ENCODE assay signal across 1 cellular context in the genomic region with DNA sequence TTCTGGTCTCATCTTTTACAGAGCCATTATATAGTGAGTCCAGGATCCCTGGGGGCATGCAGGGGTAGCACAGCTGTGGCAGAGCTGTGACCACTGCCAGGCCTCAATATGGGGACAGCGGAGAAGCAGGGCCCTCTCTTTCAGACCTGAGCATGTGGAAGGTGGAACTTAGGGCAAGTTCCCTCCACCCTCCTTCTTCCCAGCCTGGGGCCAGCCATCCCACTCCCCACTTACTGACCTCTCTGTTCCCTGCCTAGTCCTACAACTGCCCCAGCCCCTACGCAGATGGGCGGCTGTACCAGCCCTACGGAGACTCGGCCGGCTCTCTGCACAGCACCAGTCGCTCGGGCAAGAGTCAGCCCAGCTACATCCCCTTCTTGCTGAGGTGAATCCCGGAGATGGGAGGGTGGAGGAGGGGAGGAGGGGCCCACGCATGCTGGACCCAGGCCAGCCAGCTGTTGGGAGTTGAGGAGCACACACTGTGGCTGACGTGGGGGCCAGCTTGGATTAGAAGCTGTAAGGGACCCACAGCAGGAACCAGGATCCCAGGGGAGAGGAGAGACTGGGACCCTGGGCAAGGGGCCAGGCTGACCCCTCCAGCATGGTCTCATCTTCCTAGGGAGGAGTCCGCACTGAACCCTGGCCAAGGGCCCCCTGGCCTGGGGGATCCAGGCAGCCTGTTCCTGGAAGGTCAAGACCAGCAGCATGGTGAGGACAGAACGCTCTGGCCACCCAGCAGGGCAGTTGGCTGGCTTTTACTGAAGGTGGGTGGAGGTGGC.
TF ChIP-seq lines count a peak whose summit lies in the region.

No MANE protein-coding gene starts in this region.

TF ChIP-seq in A549, 52 proteins besides CTCF, POLR2A, EP300 and RAD21:
- TF ChIP-seq, protein P1, sequence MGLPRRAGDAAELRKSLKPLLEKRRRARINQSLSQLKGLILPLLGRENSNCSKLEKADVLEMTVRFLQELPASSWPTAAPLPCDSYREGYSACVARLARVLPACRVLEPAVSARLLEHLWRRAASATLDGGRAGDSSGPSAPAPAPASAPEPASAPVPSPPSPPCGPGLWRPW (IDR thresholded peaks at IDR 0.05), result no peak
- TF ChIP-seq, protein P2, sequence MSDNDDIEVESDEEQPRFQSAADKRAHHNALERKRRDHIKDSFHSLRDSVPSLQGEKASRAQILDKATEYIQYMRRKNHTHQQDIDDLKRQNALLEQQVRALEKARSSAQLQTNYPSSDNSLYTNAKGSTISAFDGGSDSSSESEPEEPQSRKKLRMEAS (IDR thresholded peaks at IDR 0.05), result no peak
- TF ChIP-seq FOSB (CRISPR knock-in tag; IDR thresholded peaks at IDR 0.05) (no peak), KDM1A (IDR thresholded peaks at IDR 0.05; ENCODE audit: low read depth) (no peak), HOXB13 (CRISPR knock-in tag; IDR thresholded peaks at IDR 0.05; ENCODE audit: low read depth) (no peak), ESRRA (IDR thresholded peaks at IDR 0.05; ENCODE audit: borderline replicate concordance, low read length) (no peak), EHMT2 (IDR thresholded peaks at IDR 0.05; ENCODE audit: low read depth) (no peak), CEBPB (IDR thresholded peaks at IDR 0.05) (no peak), CHD4 (IDR thresholded peaks at IDR 0.05; ENCODE audit: borderline replicate concordance) (no peak)
- TF ChIP-seq, protein P3, sequence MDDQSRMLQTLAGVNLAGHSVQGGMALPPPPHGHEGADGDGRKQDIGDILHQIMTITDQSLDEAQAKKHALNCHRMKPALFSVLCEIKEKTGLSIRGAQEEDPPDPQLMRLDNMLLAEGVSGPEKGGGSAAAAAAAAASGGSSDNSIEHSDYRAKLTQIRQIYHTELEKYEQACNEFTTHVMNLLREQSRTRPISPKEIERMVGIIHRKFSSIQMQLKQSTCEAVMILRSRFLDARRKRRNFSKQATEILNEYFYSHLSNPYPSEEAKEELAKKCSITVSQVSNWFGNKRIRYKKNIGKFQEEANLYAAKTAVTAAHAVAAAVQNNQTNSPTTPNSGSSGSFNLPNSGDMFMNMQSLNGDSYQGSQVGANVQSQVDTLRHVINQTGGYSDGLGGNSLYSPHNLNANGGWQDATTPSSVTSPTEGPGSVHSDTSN (IDR thresholded peaks at IDR 0.05), result no peak
